ENCODE assay signal across 12 cellular contexts in genomic region chr12:46494424-46494823, GRCh38.
A peak's percentile ranks its signal among the peaks of the same experiment; 100 is the strongest.
DNase-seq lines count a peak whose midpoint lies in the region; ATAC-seq and TF ChIP-seq lines count a peak whose summit lies in the region.
"Had no signal": no experiment of that assay in that cellular context is flagged by ENCODE, and none has a peak within 500 bp of the region (broad histone marks: within the 10 kb centered on the region; RNA-seq: fewer than 3 reads in every experiment).

No MANE protein-coding gene starts in this region.

- no peaks in the 10 kb centered on the region for H3K27me3 ChIP-seq in SK-N-SH (ENCODE audit: insufficient read depth)

- H3K4me1 ChIP-seq in SK-N-SH (ENCODE audit: control insufficient read depth in 1 of 2, insufficient read depth in 2 of 2, low read depth in 1 of 2, low read length in 1 of 2) = peaks cover 2 to 33% of the 10 kb centered on the region in 2 experiments

- peak; percentile 13 to 86; a peak in 2 of 4 replicates for TF ChIP-seq EP300 in SK-N-SH (IDR thresholded peaks at IDR 0.05; ENCODE audit: borderline replicate concordance in 1 of 2, low read depth in 1 of 2, low read length in 1 of 2)

- intact Hi-C loops in natural killer cell (cut with micrococcal nuclease) = no loop called here

- POLR2A ChIA-PET in SK-N-SH (lab: Yijun Ruan, JAX) = no interaction called here

- no peaks in the 10 kb centered on the region for H3K36me3 ChIP-seq in SK-N-SH (replicated peaks in 1 of 2; ENCODE audit: control insufficient read depth in 1 of 2, insufficient read depth in 2 of 2, low read length in 1 of 2)

- peaks cover 14% of the 10 kb centered on the region for H3F3A ChIP-seq in SK-N-SH (replicated peaks; ENCODE audit: insufficient read depth)

- ATAC-seq in HG02798 (IDR thresholded peaks at IDR 0.05; ENCODE audit: poor library complexity, unreplicated experiment) (no peak), GM21737 (IDR thresholded peaks at IDR 0.05; ENCODE audit: unreplicated experiment) (no peak), natural killer cell (no peak)

- H3K4me3 ChIP-seq in SK-N-SH (ENCODE audit: low read depth in 2 of 2, low read length in 1 of 2) (no peak overlapping the region; a peak in 1 of 4 replicates), foreskin fibroblast (ENCODE audit: low read depth in 1 of 2, low read length in 2 of 2) (no peak overlapping the region)

- DNase-seq in GM04503 (ENCODE audit: low read depth) (peak; percentile 45), SK-N-SH (no peak), foreskin fibroblast (peak; percentile 47 to 71), renal cortical epithelial cell (ENCODE audit: low read depth) (peak; percentile 49), natural killer cell (no peak), GM10266 (ENCODE audit: extremely low spot score) (no peak)
- DNase-seq: activated gamma-delta T cell treated with Interleukin-2 at 50 U/mL for 16 hours, head of caudate nucleus, NCI-H2081 had no signal

- H4K20me1 ChIP-seq in SK-N-SH (ENCODE audit: insufficient read depth) = no peaks in the 10 kb centered on the region

- no peak overlapping the region for H2AFZ ChIP-seq in SK-N-SH (ENCODE audit: low read depth)

- no peak overlapping the region for H3K9ac ChIP-seq in SK-N-SH

- H3K9me3 ChIP-seq in SK-N-SH = no peaks in the 10 kb centered on the region

- H3K36me3 Mint-ChIP-seq in natural killer cell = no peaks in the 10 kb centered on the region

- H3K4me3 Mint-ChIP-seq in natural killer cell = no peak overlapping the region
- H3K4me3 Mint-ChIP-seq: T-helper 1 cell treated with Interleukin-12 subunit alpha and Interleukin-12 subunit beta and Interleukin-4 antibody, amounts not matched to agents 30 μg/mL and 1 μg/mL, for 36 hours had no signal

- 15% methylated on average over 1 of the region's 1 CpG for WGBS in SK-N-SH (ENCODE audit: low lambda C conversion rate)

- H3K27me3 Mint-ChIP-seq in natural killer cell (ENCODE audit: low read depth in 2 of 2) = no peaks in the 10 kb centered on the region

- no peak for TF ChIP-seq CTCF in SK-N-SH (IDR thresholded peaks at IDR 0.05)
- TF ChIP-seq CTCF in foreskin fibroblast (IDR thresholded peaks at IDR 0.05; ENCODE audit: low read depth, low read length) = no peak
- no peak for TF ChIP-seq CTCF in natural killer cell (IDR thresholded peaks at IDR 0.05)
- TF ChIP-seq CTCF in GM10266 (IDR thresholded peaks at IDR 0.05; ENCODE audit: control insufficient read depth, insufficient read depth, low read depth, missing control alignments) = no peak

- no peaks in the 10 kb centered on the region for H3K9me3 Mint-ChIP-seq in natural killer cell

- no peak for TF ChIP-seq RAD21 in SK-N-SH (IDR thresholded peaks at IDR 0.05; ENCODE audit: low read length)

- no peaks in the 10 kb centered on the region for H3K9me2 ChIP-seq in SK-N-SH

- H3K79me2 ChIP-seq in SK-N-SH (ENCODE audit: insufficient read depth) = no peaks in the 10 kb centered on the region

- H3K4me1 Mint-ChIP-seq in natural killer cell = peaks cover 0 to 7% of the 10 kb centered on the region in 2 donors

- peak overlapping the region; percentile 75 to 77; a peak in 3 of 4 replicates for H3K27ac ChIP-seq in SK-N-SH (ENCODE audit: low read depth in 2 of 2, low read length in 1 of 2)

- no peak overlapping the region for H3K27ac Mint-ChIP-seq in natural killer cell
- H3K27ac Mint-ChIP-seq: T-helper 1 cell treated with Interleukin-12 subunit alpha and Interleukin-12 subunit beta and Interleukin-4 antibody, amounts not matched to agents 30 μg/mL and 1 μg/mL, for 36 hours had no signal

- peak overlapping the region; percentile 1; the same call in 1 of the 2 replicates for H3K4me2 ChIP-seq in SK-N-SH

- CTCF ChIA-PET in SK-N-SH (lab: Yijun Ruan, JAX) = no interaction called here

TF ChIP-seq in SK-N-SH, 30 proteins besides CTCF, POLR2A, EP300 and RAD21:
- TF ChIP-seq TAF1 (IDR thresholded peaks at IDR 0.05; ENCODE audit: borderline replicate concordance, low read depth, low read length) = 0 out of 2 replicates have a peak, but pooled peaks have one; percentile 5
- 0 out of 2 replicates have a peak, but pooled peaks have one; percentile 37 for TF ChIP-seq FOXM1 (IDR thresholded peaks at IDR 0.05; ENCODE audit: low read depth)
- TF ChIP-seq, protein P1, sequence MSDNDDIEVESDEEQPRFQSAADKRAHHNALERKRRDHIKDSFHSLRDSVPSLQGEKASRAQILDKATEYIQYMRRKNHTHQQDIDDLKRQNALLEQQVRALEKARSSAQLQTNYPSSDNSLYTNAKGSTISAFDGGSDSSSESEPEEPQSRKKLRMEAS (IDR thresholded peaks at IDR 0.05; ENCODE audit: low read depth) = no peak
- TF ChIP-seq FOXJ3 (CRISPR knock-in tag; IDR thresholded peaks at IDR 0.05) = no peak
- TF ChIP-seq GATA2 (CRISPR knock-in tag; IDR thresholded peaks at IDR 0.05) = no peak
- TF ChIP-seq RCOR1 (IDR thresholded peaks at IDR 0.05; ENCODE audit: low read length) = no peak
- TF ChIP-seq TCF12 (IDR thresholded peaks at IDR 0.05) = peak; percentile 79
- no peak for TF ChIP-seq MXI1 (IDR thresholded peaks at IDR 0.05; ENCODE audit: low read depth, low read length)
- TF ChIP-seq PBX3 (IDR thresholded peaks at IDR 0.05) = peak; percentile 73
- TF ChIP-seq JUND (IDR thresholded peaks at IDR 0.05) = peak; percentile 33; the same call in 1 of the 2 replicates
- peak; percentile 97 for TF ChIP-seq TEAD4 (IDR thresholded peaks at IDR 0.05; ENCODE audit: borderline replicate concordance, insufficient read depth)
- peak; percentile 33; the same call in 1 of the 2 replicates for TF ChIP-seq RXRA (IDR thresholded peaks at IDR 0.05; ENCODE audit: borderline replicate concordance, low read depth)
- no peak for TF ChIP-seq SIN3A (IDR thresholded peaks at IDR 0.05; ENCODE audit: borderline replicate concordance, low read depth, low read length)
- no peak for TF ChIP-seq YY1 (IDR thresholded peaks at IDR 0.05; ENCODE audit: low read depth)
- TF ChIP-seq POLR2AphosphoS5 (IDR thresholded peaks at IDR 0.05; ENCODE audit: low read depth, low read length) = peak; percentile 52; the same call in 1 of the 2 replicates
- TF ChIP-seq FOSL2 (IDR thresholded peaks at IDR 0.05; ENCODE audit: borderline replicate concordance, low read depth) = no peak; the same call in 1 of the 2 replicates
- TF ChIP-seq NFIC (IDR thresholded peaks at IDR 0.05; ENCODE audit: borderline replicate concordance) = peak; percentile 69

Comparison
In these comparisons a context has a peak if more than half of its experiments do, and no peak if none do; other contexts are left out.
1. DNase-seq: peak in GM04503 (single experiment), foreskin fibroblast (2 of 2) and renal cortical epithelial cell (single experiment); none in SK-N-SH (single experiment), natural killer cell (single experiment) and GM10266 (single experiment).